ENCODE assay signal across 19 cellular contexts in the genomic region with DNA sequence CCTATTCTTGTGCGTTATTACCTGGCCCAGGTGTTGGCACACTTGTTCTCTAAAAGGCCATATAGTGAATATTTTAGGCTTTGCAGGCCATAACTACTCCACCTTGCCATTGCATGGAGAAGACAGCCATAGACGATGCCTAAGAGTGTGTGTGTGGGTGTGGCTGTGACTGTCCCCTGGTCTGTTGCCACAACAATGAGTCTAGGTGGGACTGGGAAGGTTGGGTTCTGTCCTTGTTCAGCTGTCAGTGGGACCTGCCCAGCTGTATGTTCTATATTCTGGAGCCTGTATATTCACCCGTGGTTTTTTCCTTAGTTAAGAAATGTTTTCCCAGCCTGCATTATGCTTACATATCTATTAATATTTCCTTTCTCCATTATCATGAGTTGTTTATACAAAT.
"Had no signal": no experiment of that assay in that cellular context is flagged by ENCODE, and none has a peak within 500 bp of the region (broad histone marks: within the 10 kb centered on the region; RNA-seq: fewer than 3 reads in every experiment).

No MANE protein-coding gene starts in this region.

- H3K27ac ChIP-seq: adrenal gland, breast epithelium, VCaP had no signal

- ATAC-seq: activated CD4-positive, alpha-beta T cell treated with anti-CD3 and anti-CD28 coated beads for 36 hours; activated T-cell treated with anti-CD3 and anti-CD28 coated beads, Interleukin-2, amount 50 U/mL, for 72 hours had no signal

- H3K9me3 ChIP-seq: adrenal gland, breast epithelium had no signal

- H3K27me3 Mint-ChIP-seq: activated CD4-positive, alpha-beta memory T cell treated with anti-CD3 and anti-CD28 coated beads, Interleukin-2, amount 10 ng/mL, durations not matched to agents 7 days and 5 days; activated CD4-positive, alpha-beta T cell treated with anti-CD3 and anti-CD28 coated beads for 36 hours; activated naive CD8-positive, alpha-beta T cell treated with anti-CD3 and anti-CD28 coated beads, Interleukin-2, amount 10 ng/mL, durations not matched to agents 7 days and 5 days had no signal

- H3K36me3 ChIP-seq: breast epithelium had no signal

- H3K27ac Mint-ChIP-seq: activated CD4-positive, alpha-beta memory T cell treated with anti-CD3 and anti-CD28 coated beads, Interleukin-2, amount 10 ng/mL, durations not matched to agents 7 days and 5 days; activated CD4-positive, alpha-beta T cell treated with anti-CD3 and anti-CD28 coated beads for 36 hours; activated naive CD8-positive, alpha-beta T cell treated with anti-CD3 and anti-CD28 coated beads, Interleukin-2, amount 10 ng/mL, durations not matched to agents 7 days and 5 days; activated T-cell treated with anti-CD3 and anti-CD28 coated beads, Interleukin-2, amount 50 U/mL, for 72 hours had no signal

- H3K27me3 ChIP-seq: adrenal gland, breast epithelium had no signal

- H3K9me3 Mint-ChIP-seq: activated CD4-positive, alpha-beta memory T cell treated with anti-CD3 and anti-CD28 coated beads, Interleukin-2, amount 10 ng/mL, durations not matched to agents 7 days and 5 days; activated naive CD8-positive, alpha-beta T cell treated with anti-CD3 and anti-CD28 coated beads, Interleukin-2, amount 10 ng/mL, durations not matched to agents 7 days and 5 days; activated T-cell treated with anti-CD3 and anti-CD28 coated beads, Interleukin-2, amount 50 U/mL, for 72 hours had no signal

- H3K4me3 Mint-ChIP-seq: activated CD4-positive, alpha-beta memory T cell treated with anti-CD3 and anti-CD28 coated beads, Interleukin-2, amount 10 ng/mL, durations not matched to agents 7 days and 5 days; activated CD4-positive, alpha-beta T cell treated with anti-CD3 and anti-CD28 coated beads for 36 hours; activated naive CD8-positive, alpha-beta T cell treated with anti-CD3 and anti-CD28 coated beads, Interleukin-2, amount 10 ng/mL, durations not matched to agents 7 days and 5 days; activated T-cell treated with anti-CD3 and anti-CD28 coated beads, Interleukin-2, amount 50 U/mL, for 72 hours had no signal

- DNase-seq: activated CD4-positive, alpha-beta memory T cell treated with anti-CD3 and anti-CD28 coated beads, Interleukin-2, amount 10 ng/mL, durations not matched to agents 7 days and 5 days; activated CD4-positive, alpha-beta T cell treated with anti-CD3 and anti-CD28 coated beads for 36 hours; activated CD4-positive, alpha-beta T cell treated with anti-CD3 and anti-CD28 coated beads, Interleukin-2, amount 50 U/mL, for 1 hour; activated naive CD4-positive, alpha-beta T cell treated with anti-CD3 and anti-CD28 coated beads, Interleukin-2, amount 50 U/mL, for 16 hours; activated naive CD8-positive, alpha-beta T cell treated with anti-CD3 and anti-CD28 coated beads, Interleukin-2, amount 10 ng/mL, durations not matched to agents 7 days and 5 days; activated T-cell treated with anti-CD3 and anti-CD28 coated beads for 4 hours; activated T-cell treated with anti-CD3 and anti-CD28 coated beads, Interleukin-2, amount 50 U/mL, for 72 hours; adrenal gland; anterior cingulate cortex; caudate nucleus; Kasumi-1; NCI-H1105 treated with DMSO at 0.1 percent for 48 hours; NCI-H1436 treated with DMSO at 0.1 percent for 48 hours; NCI-H187; NCI-H2081; NCI-H524; SHP77 treated with DMSO at 0.1 percent for 48 hours had no signal

- H3K4me1 ChIP-seq: adrenal gland, breast epithelium had no signal

- H3K4me3 ChIP-seq: adrenal gland, breast epithelium had no signal
